Comparison of ENCODE assay signal across 8 cellular contexts in genomic region chr1:94237291-94238226, GRCh38. TPM values are rescaled to one million over a fixed set of nuclear protein-coding genes. Genes with fewer than 3 reads are reported as not detected.
DNase-seq lines count a peak whose midpoint lies in the region; ATAC-seq, FAIRE-seq and TF ChIP-seq lines count a peak whose summit lies in the region.

A gene with protein sequence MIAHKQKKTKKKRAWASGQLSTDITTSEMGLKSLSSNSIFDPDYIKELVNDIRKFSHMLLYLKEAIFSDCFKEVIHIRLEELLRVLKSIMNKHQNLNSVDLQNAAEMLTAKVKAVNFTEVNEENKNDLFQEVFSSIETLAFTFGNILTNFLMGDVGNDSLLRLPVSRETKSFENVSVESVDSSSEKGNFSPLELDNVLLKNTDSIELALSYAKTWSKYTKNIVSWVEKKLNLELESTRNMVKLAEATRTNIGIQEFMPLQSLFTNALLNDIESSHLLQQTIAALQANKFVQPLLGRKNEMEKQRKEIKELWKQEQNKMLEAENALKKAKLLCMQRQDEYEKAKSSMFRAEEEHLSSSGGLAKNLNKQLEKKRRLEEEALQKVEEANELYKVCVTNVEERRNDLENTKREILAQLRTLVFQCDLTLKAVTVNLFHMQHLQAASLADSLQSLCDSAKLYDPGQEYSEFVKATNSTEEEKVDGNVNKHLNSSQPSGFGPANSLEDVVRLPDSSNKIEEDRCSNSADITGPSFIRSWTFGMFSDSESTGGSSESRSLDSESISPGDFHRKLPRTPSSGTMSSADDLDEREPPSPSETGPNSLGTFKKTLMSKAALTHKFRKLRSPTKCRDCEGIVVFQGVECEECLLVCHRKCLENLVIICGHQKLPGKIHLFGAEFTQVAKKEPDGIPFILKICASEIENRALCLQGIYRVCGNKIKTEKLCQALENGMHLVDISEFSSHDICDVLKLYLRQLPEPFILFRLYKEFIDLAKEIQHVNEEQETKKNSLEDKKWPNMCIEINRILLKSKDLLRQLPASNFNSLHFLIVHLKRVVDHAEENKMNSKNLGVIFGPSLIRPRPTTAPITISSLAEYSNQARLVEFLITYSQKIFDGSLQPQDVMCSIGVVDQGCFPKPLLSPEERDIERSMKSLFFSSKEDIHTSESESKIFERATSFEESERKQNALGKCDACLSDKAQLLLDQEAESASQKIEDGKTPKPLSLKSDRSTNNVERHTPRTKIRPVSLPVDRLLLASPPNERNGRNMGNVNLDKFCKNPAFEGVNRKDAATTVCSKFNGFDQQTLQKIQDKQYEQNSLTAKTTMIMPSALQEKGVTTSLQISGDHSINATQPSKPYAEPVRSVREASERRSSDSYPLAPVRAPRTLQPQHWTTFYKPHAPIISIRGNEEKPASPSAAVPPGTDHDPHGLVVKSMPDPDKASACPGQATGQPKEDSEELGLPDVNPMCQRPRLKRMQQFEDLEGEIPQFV (minus strand): TSS chr1:94237584. CDS start chr1:94231611, 5,973 bp downstream.

- H2AFZ ChIP-seq in GM12878 (ENCODE audit: control insufficient read depth, low read depth, low read length) = peak within 1 kb of the TSS; percentile 31

- no peak for FAIRE-seq in GM12878 (lab: Jason Lieb, UNC)

- SMC1A ChIA-PET in GM12878 (lab: Charles Lee; ENCODE audit: uncharacterized antibody, unreplicated experiment) = no interaction called here

- H3K9me3 ChIP-seq in HUES48 (ENCODE audit: control insufficient read depth, insufficient read depth, low read length) = no peaks in the 10 kb centered on the region
- no peaks in the 10 kb centered on the region for H3K9me3 ChIP-seq in GM12878 (replicated peaks; ENCODE audit: control insufficient read depth, insufficient read depth, low read length)
- H3K9me3 ChIP-seq in iPS DF 6.9 (ENCODE audit: control insufficient read depth, insufficient read depth, low read length) = no peaks in the 10 kb centered on the region

- H3K79me2 ChIP-seq in GM12878 (ENCODE audit: control insufficient read depth, insufficient read depth, low read length) = no peaks in the 10 kb centered on the region

- no peaks in the 10 kb centered on the region for H4K20me1 ChIP-seq in GM12878 (ENCODE audit: control insufficient read depth, insufficient read depth)

- no peak for TF ChIP-seq POLR2A in GM12878 (IDR thresholded peaks at IDR 0.05; ENCODE audit: low read depth, low read length)

- peak within 1 kb of the TSS; percentile 73 for H3K4me2 ChIP-seq in GM12878 (ENCODE audit: control insufficient read depth, insufficient read depth)

- H3K36me3 ChIP-seq in HUES48 (ENCODE audit: control insufficient read depth, insufficient read depth, low read length) (no peaks in the 10 kb centered on the region), GM12878 (ENCODE audit: control insufficient read depth in 2 of 2, insufficient read depth in 2 of 2, low read length in 1 of 2) (no peaks in the 10 kb centered on the region), iPS DF 6.9 (ENCODE audit: control insufficient read depth, insufficient read depth, low read length) (no peaks in the 10 kb centered on the region)

- CTCF ChIA-PET in GM12878 (lab: Yijun Ruan, JAX) = no interaction called here

- no peak for TF ChIP-seq RAD21 in GM12878 (IDR thresholded peaks at IDR 0.05; ENCODE audit: insufficient read depth, low read depth, low read length)

- in situ Hi-C loops in SK-MEL-5 (cut with HindIII; ENCODE audit: low pct_unique_long_range_greater_than_20kb, low sequenced_read_pairs) = no loop called here
- in situ Hi-C loops in GM12878 (cut with MboI) = no loop called here

- TF ChIP-seq CTCF in GM20000 (IDR thresholded peaks at IDR 0.05; ENCODE audit: extremely low read depth, missing control alignments) = no peak
- no peak for TF ChIP-seq CTCF in GM12878 (IDR thresholded peaks at IDR 0.05 in 2 of 3, conservative IDR thresholded peaks at IDR 0.05 in 1 of 3; ENCODE audit: control insufficient read depth in 2 of 3, extremely low read depth in 1 of 3, insufficient read depth in 1 of 3, low read depth in 3 of 3, low read length in 3 of 3)

- peak; percentile 65 for DNase-seq in COR-L47 (lab: John Stamatoyannopoulos, UW)
- peak; percentile 85 for DNase-seq in GM20000 (ENCODE audit: low spot score)
- peak; percentile 71 for DNase-seq in SK-MEL-5 (ENCODE audit: low read depth, low spot score)
- DNase-seq in GM12878 (ENCODE audit: low read depth, low spot score) = no peak
- no peak for DNase-seq in iPS DF 6.9 (ENCODE audit: low read depth, low spot score)
- DNase-seq in sciatic nerve (ENCODE audit: low spot score) = peak; percentile 88
- DNase-seq in globus pallidus (ENCODE audit: low spot score) = no peak

- 13% methylated on average over 23 of the region's 88 CpGs for WGBS in GM12878 (ENCODE audit: insufficient coverage, insufficient replicate concordance, low lambda C conversion rate, missing lambda C conversion rate)
- WGBS in iPS DF 6.9 (ENCODE audit: insufficient coverage, insufficient read length) = no CpG with 5 or more reads among the region's 88 CpGs

- no peak for TF ChIP-seq EP300 in GM12878 (IDR thresholded peaks at IDR 0.05; ENCODE audit: borderline replicate concordance in 1 of 2, control insufficient read depth in 1 of 2, low read depth in 2 of 2, low read length in 2 of 2)

- intact Hi-C loops in GM12878 (cut with micrococcal nuclease; ENCODE audit: unreplicated experiment) = loop anchor here (10.0 kb wide), 1 partner anchor 173 kb away; no protein-coding TSS in a partner anchor
- intact Hi-C loops in sciatic nerve (cut with DNase I) = no loop called here

- no TSS peak for BruUV-seq in GM12878 (replicated peaks; lab: Mats Ljungman, UMichigan)

- H3K27ac ChIP-seq in HUES48 (ENCODE audit: low read depth, low read length) (no peak within 1 kb of the TSS), GM12878 (ENCODE audit: control insufficient read depth, insufficient read depth) (no peak within 1 kb of the TSS), iPS DF 6.9 (ENCODE audit: low read length) (no peak within 1 kb of the TSS)

- POLR2A ChIA-PET in GM12878 (lab: Charles Lee) = interaction anchor here (0.7 kb wide), 1 partner anchor 23 kb away, joined by 8 read pairs; no protein-coding TSS in a partner anchor

- H3K4me3 ChIP-seq in HUES48 (ENCODE audit: low read depth, low read length) (peak within 1 kb of the TSS; percentile 93), GM12878 (peak within 1 kb of the TSS; percentile 26; the same call in 1 of the 2 replicates), iPS DF 6.9 (ENCODE audit: low read length) (peak within 1 kb of the TSS; percentile 75; the same call in 1 of the 2 replicates)

- ATAC-seq in GM12878 = peak; percentile 93
- peak; percentile 92 for ATAC-seq in sciatic nerve

- H3K4me1 ChIP-seq in HUES48 (ENCODE audit: control insufficient read depth, insufficient read depth, low read length) (peaks cover 24% of the 10 kb centered on the region), GM12878 (ENCODE audit: control insufficient read depth, insufficient read depth, low read length) (no peaks in the 10 kb centered on the region), iPS DF 6.9 (ENCODE audit: control insufficient read depth, insufficient read depth, low read length) (no peaks in the 10 kb centered on the region)

- H3K27me3 ChIP-seq in HUES48 (ENCODE audit: control insufficient read depth, insufficient read depth, low read length) (peaks cover 57% of the 10 kb centered on the region), GM12878 (replicated peaks in 1 of 2; ENCODE audit: control insufficient read depth in 2 of 2, insufficient read depth in 2 of 2, low read length in 1 of 2) (peaks cover 2 to 21% of the 10 kb centered on the region in 2 experiments; a peak in 2 of 4 replicates), iPS DF 6.9 (ENCODE audit: control insufficient read depth, insufficient read depth, low read length) (peaks cover 17% of the 10 kb centered on the region; the same call in 1 of the 2 replicates)

- RAD21 ChIA-PET in GM12878 (lab: Charles Lee; ENCODE audit: unreplicated experiment) = interaction anchor here (0.7 kb wide), 1 partner anchor 175 kb away, joined by 4 read pairs; no protein-coding TSS in a partner anchor

- H3K9ac ChIP-seq in HUES48 (ENCODE audit: low read depth, low read length) = peak within 1 kb of the TSS; percentile 71
- H3K9ac ChIP-seq in GM12878 (ENCODE audit: control insufficient read depth, insufficient read depth, low read length) = no peak within 1 kb of the TSS

TF ChIP-seq in GM12878, 131 proteins besides CTCF, POLR2A, EP300 and RAD21 (continues in another document):
- no peak for TF ChIP-seq ZZZ3 (IDR thresholded peaks at IDR 0.05; ENCODE audit: control insufficient read depth, insufficient read length, low read depth)
- no peak for TF ChIP-seq CHD1 (IDR thresholded peaks at IDR 0.05; ENCODE audit: low read depth, low read length)

RNA-seq across cellular contexts. Expression of the gene that starts here (rescaled TPM):
- total RNA-seq in SK-MEL-5 (2014; rRNA removed; shearing (Covaris generic)) = 4.0 and 4.5 TPM in 2 replicates
- polyA plus RNA-seq in SK-MEL-5 (2015; cell fraction: cytosol; rRNA removed) = 2.7 and 3.2 TPM in 2 replicates
- polyA plus RNA-seq in SK-MEL-5 (2015; cell fraction: nucleus; rRNA removed) = 8.3 and 10.4 TPM in 2 replicates
- not detected in 2 replicates for total RNA-seq in GM12878 (2013; cell fraction: nucleolus; rRNA removed)
- total RNA-seq in GM12878 (2014; rRNA removed) = under 0.01 TPM in 2 replicates
- total RNA-seq in GM12878 (2014; rRNA removed; fragmentation: Illumina TruSeq; extraction: Trizol) = 0.05 TPM in 1 of 2 replicates, not detected in the other
- 0.18 and 0.24 TPM in 2 replicates for total RNA-seq in GM12878 (2021)
- polyA plus RNA-seq in GM12878 (2011; ENCODE audit: low read depth) = 0.04 TPM
- not detected in 2 replicates for polyA plus RNA-seq in GM12878 (2011; rRNA removed)
- not detected in 2 replicates for polyA plus RNA-seq in GM12878 (2011; cell fraction: cytosol; rRNA removed)
- not detected in 2 replicates for polyA plus RNA-seq in GM12878 (2011; cell fraction: nucleus; rRNA removed)
- 0.08 TPM in 1 of 2 replicates, not detected in the other for polyA plus RNA-seq in GM12878 (2012)
- 0.06 TPM in 2 replicates for polyA plus RNA-seq in GM12878 (2014; fragmentation: Illumina TruSeq; extraction: Trizol)
- under 1 TPM in 1 of 2 experiments, not detected in 1; 0.02 TPM for polyA plus RNA-seq in GM12878 (2014; fragmentation: Nextera tagmentation; extraction: Ambion mirVana)
- polyA plus RNA-seq in GM12878 (2014; rRNA removed) = 0.03 TPM in 1 of 2 replicates, not detected in the other
- polyA plus RNA-seq in GM12878 (2016; fragmentation: Nextera tagmentation; extraction: Ambion mirVana) = under 1 TPM; 0.14 to 0.43 TPM
- polyA minus RNA-seq in GM12878 (2011; rRNA and poly(A)+ RNA removed) = not detected in 2 replicates
- not detected in 2 replicates for polyA minus RNA-seq in GM12878 (2011; cell fraction: cytosol; rRNA and poly(A)+ RNA removed)
- under 0.01 TPM in 1 of 2 replicates, not detected in the other for polyA minus RNA-seq in GM12878 (2011; cell fraction: nucleus; rRNA and poly(A)+ RNA removed)
- total RNA-seq in sciatic nerve = 67.2 TPM

Comparison
In these comparisons a context has a peak if more than half of its experiments do, and no peak if none do; other contexts are left out.
1. RNA of the gene that starts here (total RNA-seq): 67.2 TPM in sciatic nerve (single experiment); 4.0 to 4.5 TPM in SK-MEL-5 and under 0.01 to 0.24 TPM in GM12878; every median in the first group is over 10 times any median in the second.
2. Peak in ATAC-seq, H3K4me3 ChIP-seq and H3K4me2 ChIP-seq in GM12878; RNA of the gene not detected or under 1 TPM.
3. DNase-seq: peak in COR-L47 (single experiment), GM20000 (single experiment), SK-MEL-5 (single experiment) and sciatic nerve (single experiment); none in GM12878 (single experiment), iPS DF 6.9 (single experiment) and globus pallidus (single experiment).
4. H3K4me3 ChIP-seq: peak in every context shown above with its lines; median percentile 93 in HUES48; 75 in iPS DF 6.9; 26 in GM12878.